Comparison of ENCODE assay signal across 16 cellular contexts in the genomic region with DNA sequence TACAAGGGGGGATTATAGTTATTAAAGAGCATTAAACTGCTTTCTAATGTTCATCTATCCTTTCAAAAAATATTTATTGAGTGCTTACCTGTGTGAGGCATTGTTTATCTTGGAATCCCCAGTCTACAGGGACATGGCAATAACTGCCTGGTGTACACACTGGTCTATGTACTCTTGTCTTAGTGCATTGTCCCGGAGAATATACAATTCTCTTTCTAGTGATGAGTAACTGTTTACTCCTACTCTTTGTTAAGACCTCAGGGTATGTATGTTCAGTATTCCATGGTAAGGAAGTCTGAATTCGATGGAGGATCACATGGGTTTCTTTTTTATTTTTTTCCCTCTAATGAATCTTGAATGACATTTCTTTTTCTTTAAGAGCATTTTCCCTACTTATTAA.
DNase-seq lines count a peak whose midpoint lies in the region; ATAC-seq, FAIRE-seq and TF ChIP-seq lines count a peak whose summit lies in the region.
"Had no signal": no experiment of that assay in that cellular context is flagged by ENCODE, and none has a peak within 500 bp of the region (broad histone marks: within the 10 kb centered on the region; RNA-seq: fewer than 3 reads in every experiment).

No MANE protein-coding gene starts in this region.

- dilution Hi-C loops in keratinocyte (cut with MboI; ENCODE audit: extremely low pct_ligation_motif_present, low sequenced_read_pairs) = no loop called here

- H3K36me3 ChIP-seq in keratinocyte (ENCODE audit: control insufficient read depth in 2 of 2, extremely low read depth in 1 of 2, insufficient read depth in 2 of 2, low read length in 2 of 2) = no peaks in the 10 kb centered on the region
- H3K36me3 ChIP-seq: heart left ventricle, spleen, suprapubic skin had no signal

- H4K20me1 ChIP-seq in keratinocyte (ENCODE audit: control insufficient read depth, extremely low read depth, insufficient read depth, low read length) = no peaks in the 10 kb centered on the region

- H3K4me2 ChIP-seq in keratinocyte (ENCODE audit: control insufficient read depth, extremely low read depth, insufficient read depth, low read depth, low read length) = peak overlapping the region; percentile 1

- H3K9ac ChIP-seq in keratinocyte (ENCODE audit: control insufficient read depth, extremely low read depth, insufficient read depth, low read length) = no peak overlapping the region

- H3K27me3 Mint-ChIP-seq in stimulated activated naive CD8-positive, alpha-beta T cell treated with anti-CD3 and anti-CD28 coated beads, Interleukin-15, amount 100 ng/mL, for 72 hours = peaks cover 44% of the 10 kb centered on the region
- H3K27me3 Mint-ChIP-seq in activated T-cell treated with anti-CD3 and anti-CD28 coated beads, Interleukin-2, amount 50 U/mL, for 72 hours (ENCODE audit: low read depth) = peaks cover 15% of the 10 kb centered on the region

- H3K4me3 Mint-ChIP-seq in stimulated activated naive CD8-positive, alpha-beta T cell treated with anti-CD3 and anti-CD28 coated beads, Interleukin-15, amount 100 ng/mL, for 72 hours = no peak overlapping the region
- no peak overlapping the region for H3K4me3 Mint-ChIP-seq in activated T-cell treated with anti-CD3 and anti-CD28 coated beads, Interleukin-2, amount 50 U/mL, for 72 hours

- TF ChIP-seq CTCF in 22Rv1 (IDR thresholded peaks at IDR 0.05) (no peak), keratinocyte (optimal IDR thresholded peaks at IDR 0.05 in 1 of 3, IDR thresholded peaks at IDR 0.05 in 1 of 3, conservative IDR thresholded peaks at IDR 0.05 in 1 of 3; ENCODE audit: extremely low read depth in 1 of 3, insufficient read depth in 2 of 3, low read length in 3 of 3) (no peak)

- H3K27ac Mint-ChIP-seq in stimulated activated naive CD8-positive, alpha-beta T cell treated with anti-CD3 and anti-CD28 coated beads, Interleukin-15, amount 100 ng/mL, for 72 hours = no peak overlapping the region
- H3K27ac Mint-ChIP-seq in activated T-cell treated with anti-CD3 and anti-CD28 coated beads, Interleukin-2, amount 50 U/mL, for 72 hours = no peak overlapping the region

- H3K9me3 ChIP-seq in keratinocyte (ENCODE audit: control insufficient read depth, low read depth, low read length) = no peaks in the 10 kb centered on the region
- H3K9me3 ChIP-seq: heart left ventricle, spleen, suprapubic skin had no signal

- no peak overlapping the region for H2AFZ ChIP-seq in keratinocyte (ENCODE audit: control insufficient read depth, low read length)

- H3K9me3 Mint-ChIP-seq in stimulated activated naive CD8-positive, alpha-beta T cell treated with anti-CD3 and anti-CD28 coated beads, Interleukin-15, amount 100 ng/mL, for 72 hours = no peaks in the 10 kb centered on the region
- peaks cover 0 to 2% of the 10 kb centered on the region in 2 donors for H3K9me3 Mint-ChIP-seq in activated T-cell treated with anti-CD3 and anti-CD28 coated beads, Interleukin-2, amount 50 U/mL, for 72 hours

- H3K4me1 ChIP-seq in keratinocyte (ENCODE audit: control insufficient read depth, extremely low read depth, insufficient read depth, low read length) = peaks cover 21% of the 10 kb centered on the region
- H3K4me1 ChIP-seq: spleen, suprapubic skin had no signal

- ATAC-seq in stimulated activated naive CD8-positive, alpha-beta T cell treated with anti-CD3 and anti-CD28 coated beads, Interleukin-15, amount 100 ng/mL, for 72 hours = no peak
- no peak for ATAC-seq in activated T-cell treated with anti-CD3 and anti-CD28 coated beads, Interleukin-2, amount 50 U/mL, for 72 hours (replicated peaks in 1 of 2)

- H3K27ac ChIP-seq in 22Rv1 (0 out of 2 replicates have a peak overlapping the region, but pooled peaks have one; percentile 10), keratinocyte (ENCODE audit: control insufficient read depth, insufficient read depth, low read length) (peak overlapping the region; percentile 79)
- H3K27ac ChIP-seq: spleen, suprapubic skin had no signal

- no peaks in the 10 kb centered on the region for H3K27me3 ChIP-seq in keratinocyte (ENCODE audit: control insufficient read depth, extremely low read depth, insufficient read depth, low read length)
- H3K27me3 ChIP-seq: heart left ventricle, suprapubic skin had no signal

- DNase-seq in HT1080 (ENCODE audit: low read depth) = peak; percentile 19
- peak; percentile 9 for DNase-seq in astrocyte of the hippocampus (ENCODE audit: low read depth, low spot score)
- peak; percentile 7 for DNase-seq in keratinocyte (ENCODE audit: low read depth, low spot score)
- no peak for DNase-seq in stimulated activated naive CD8-positive, alpha-beta T cell treated with anti-CD3 and anti-CD28 coated beads, Interleukin-15, amount 100 ng/mL, for 72 hours
- DNase-seq in activated CD4-positive, CD25-positive, alpha-beta regulatory T cell (lab: John Stamatoyannopoulos, UW) = no peak
- DNase-seq in putamen (ENCODE audit: low spot score) = no peak
- no peak for DNase-seq in activated T-cell treated with anti-CD3 and anti-CD28 coated beads, Interleukin-2, amount 50 U/mL, for 72 hours
- DNase-seq: activated CD4-positive, alpha-beta T cell treated with anti-CD3 and anti-CD28 coated beads for 48 hours; left ventricle myocardium superior; NCI-H1105 treated with DMSO at 0.1 percent for 48 hours; NCI-H345; spleen; T-helper 2 cell had no signal

- H3K4me3 ChIP-seq in keratinocyte (ENCODE audit: control insufficient read depth in 2 of 3, extremely low read depth in 1 of 3, insufficient read depth in 2 of 3, low read depth in 1 of 3, low read length in 3 of 3) = no peak overlapping the region
- H3K4me3 ChIP-seq: heart left ventricle, spleen, suprapubic skin had no signal

- no peaks in the 10 kb centered on the region for H3K9me1 ChIP-seq in keratinocyte (ENCODE audit: control insufficient read depth, extremely low read depth, insufficient read depth, low read length)

- no peaks in the 10 kb centered on the region for H3K79me2 ChIP-seq in keratinocyte (ENCODE audit: control insufficient read depth, insufficient read depth, low read length)

- no peaks in the 10 kb centered on the region for H3K36me3 Mint-ChIP-seq in activated T-cell treated with anti-CD3 and anti-CD28 coated beads, Interleukin-2, amount 50 U/mL, for 72 hours (ENCODE audit: insufficient read depth in 2 of 2)

- peak; percentile 81 for FAIRE-seq in keratinocyte (lab: Jason Lieb, UNC)

- H3K4me1 Mint-ChIP-seq in stimulated activated naive CD8-positive, alpha-beta T cell treated with anti-CD3 and anti-CD28 coated beads, Interleukin-15, amount 100 ng/mL, for 72 hours = peaks cover 7% of the 10 kb centered on the region
- peaks cover 13% of the 10 kb centered on the region for H3K4me1 Mint-ChIP-seq in activated T-cell treated with anti-CD3 and anti-CD28 coated beads, Interleukin-2, amount 50 U/mL, for 72 hours (ENCODE audit: low read depth)

Comparison
In these comparisons a context has a peak if more than half of its experiments do, and no peak if none do; other contexts are left out.
1. DNase-seq: peak in HT1080 (single experiment), astrocyte of the hippocampus (single experiment) and keratinocyte (single experiment); none in stimulated activated naive CD8-positive, alpha-beta T cell treated with anti-CD3 and anti-CD28 coated beads, Interleukin-15, amount 100 ng/mL, for 72 hours (0 of 2), activated CD4-positive, CD25-positive, alpha-beta regulatory T cell (0 of 4), putamen (single experiment) and activated T-cell treated with anti-CD3 and anti-CD28 coated beads, Interleukin-2, amount 50 U/mL, for 72 hours (0 of 2).